13 cellular contexts compared by ENCODE assay signal in the genomic region with DNA sequence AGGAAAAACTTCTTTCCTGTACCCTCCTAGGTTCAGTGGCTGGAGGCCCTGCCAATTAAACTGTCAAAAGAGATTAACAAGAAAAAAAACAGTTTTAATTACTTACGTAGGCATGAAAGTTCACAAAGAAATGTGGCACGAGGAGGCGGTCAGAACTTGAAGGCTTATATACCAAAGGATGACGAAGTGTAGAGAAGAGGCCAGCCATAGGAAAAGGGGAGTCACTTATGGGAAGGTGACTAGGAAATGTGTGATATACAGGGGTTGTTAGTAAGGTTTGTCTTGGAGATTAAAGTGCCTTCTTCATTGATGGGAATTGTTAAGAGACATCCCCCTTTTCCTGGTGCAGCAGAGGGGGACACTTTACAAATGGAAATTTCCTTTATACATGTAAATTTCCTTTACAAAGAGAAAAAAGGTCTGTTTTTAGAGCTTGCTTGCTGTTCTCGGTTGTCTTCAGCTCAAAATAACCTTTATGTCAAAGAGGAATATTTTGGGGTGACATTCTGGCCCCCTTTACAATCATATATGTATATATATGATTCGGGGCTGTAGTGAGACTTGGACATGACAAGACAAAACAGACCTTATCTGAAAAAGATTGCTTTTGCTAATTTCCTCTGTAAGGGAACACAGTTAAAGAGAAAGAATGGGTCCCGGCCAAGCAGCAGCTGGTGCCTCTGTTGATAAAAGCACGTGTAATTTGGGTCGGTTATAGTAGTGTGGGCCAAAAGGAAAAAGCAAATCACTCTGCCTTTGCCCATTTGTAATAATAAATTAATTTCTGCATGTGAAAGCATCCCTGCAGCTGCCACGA. TPM values are rescaled to one million over a fixed set of nuclear protein-coding genes. Genes with fewer than 3 reads are reported as not detected.
DNase-seq lines count a peak whose midpoint lies in the region; ATAC-seq, FAIRE-seq and TF ChIP-seq lines count a peak whose summit lies in the region.
"Had no signal": no experiment of that assay in that cellular context is flagged by ENCODE, and none has a peak within 500 bp of the region (broad histone marks: within the 10 kb centered on the region; RNA-seq: fewer than 3 reads in every experiment).

No MANE protein-coding gene starts in this region.

- H3K36me3 ChIP-seq in breast epithelium (no peaks in the 10 kb centered on the region), kidney (ENCODE audit: control insufficient read depth in 1 of 2, insufficient read depth in 2 of 2, low read length in 2 of 2) (no peaks in the 10 kb centered on the region), thoracic aorta (no peaks in the 10 kb centered on the region)

- H3K36me3 Mint-ChIP-seq in activated naive CD4-positive, alpha-beta T cell treated with anti-CD3 and anti-CD28 coated beads, Interleukin-2, amount 10 ng/mL, durations not matched to agents 7 days and 5 days = peaks cover 12% of the 10 kb centered on the region

- intact Hi-C loops in breast epithelium (cut with DNase I; ENCODE audit: low total_unique reads) = no loop called here
- intact Hi-C loops in kidney (cut with DNase I) = no loop called here
- intact Hi-C loops in sciatic nerve (cut with DNase I) = no loop called here

- CTCF ChIA-PET in activated naive CD4-positive, alpha-beta T cell treated with anti-CD3 and anti-CD28 coated beads, Interleukin-2, amount 10 ng/mL, durations not matched to agents 7 days and 5 days (lab: Charles Lee) = interaction anchor here (0.8 kb wide), 1 partner anchor 9 kb away, joined by 4 read pairs; no protein-coding TSS in a partner anchor

- TF ChIP-seq CTCF in breast epithelium (IDR thresholded peaks at IDR 0.05) (no peak), kidney (IDR thresholded peaks at IDR 0.05; ENCODE audit: borderline replicate concordance, extremely low read depth, insufficient read depth) (no peak), thoracic aorta (IDR thresholded peaks at IDR 0.05) (no peak)

- peak overlapping the region; percentile 37 to 69 for H3K9ac ChIP-seq in kidney (ENCODE audit: low read length in 2 of 2)

- H3K27me3 Mint-ChIP-seq in activated naive CD4-positive, alpha-beta T cell treated with anti-CD3 and anti-CD28 coated beads, Interleukin-2, amount 10 ng/mL, durations not matched to agents 7 days and 5 days = no peaks in the 10 kb centered on the region
- H3K27me3 Mint-ChIP-seq: activated T-helper 17 cell treated with anti-CD3 and anti-CD28 coated beads, Interleukin-2, amount 50 U/mL, for 72 hours had no signal

- H3K9me3 ChIP-seq in breast epithelium (no peaks in the 10 kb centered on the region), kidney (ENCODE audit: control insufficient read depth in 1 of 2, low read length in 2 of 2) (no peaks in the 10 kb centered on the region), thoracic aorta (no peaks in the 10 kb centered on the region)

- peaks cover 6% of the 10 kb centered on the region for H3K4me1 Mint-ChIP-seq in activated naive CD4-positive, alpha-beta T cell treated with anti-CD3 and anti-CD28 coated beads, Interleukin-2, amount 10 ng/mL, durations not matched to agents 7 days and 5 days
- H3K4me1 Mint-ChIP-seq: activated T-helper 17 cell treated with anti-CD3 and anti-CD28 coated beads, Interleukin-2, amount 50 U/mL, for 72 hours had no signal

- H3K4me3 ChIP-seq in breast epithelium = no peak overlapping the region
- H3K4me3 ChIP-seq in kidney (ENCODE audit: low read length in 2 of 2) = peak overlapping the region; percentile 24 to 25
- H3K4me3 ChIP-seq in thoracic aorta = peak overlapping the region; percentile 25

- DNase-seq in NCI-H146 (lab: John Stamatoyannopoulos, UW) (peak; percentile 4), NCI-H146 treated with DMSO at 0.1 percent for 48 hours (lab: John Stamatoyannopoulos, UW; ENCODE audit: unreplicated experiment) (no peak), breast epithelium (ENCODE audit: low spot score in 2 of 2) (no peak), kidney (no peak), thoracic aorta (ENCODE audit: low spot score) (no peak), sciatic nerve (ENCODE audit: low spot score) (no peak)
- no peak for DNase-seq in activated naive CD4-positive, alpha-beta T cell treated with anti-CD3 and anti-CD28 coated beads, Interleukin-2, amount 10 ng/mL, durations not matched to agents 7 days and 5 days
- DNase-seq: 8988T, NCI-H2081 treated with DMSO at 0.1 percent for 48 hours, posterior cingulate gyrus had no signal

- FAIRE-seq in kidney (lab: Jason Lieb, UNC) = no peak

- ATAC-seq in thoracic aorta (ENCODE audit: insufficient number of reproducible peaks, low FRiP score, low read depth) = no peak
- ATAC-seq in GM21381 (IDR thresholded peaks at IDR 0.05; ENCODE audit: unreplicated experiment) = no peak
- ATAC-seq in sciatic nerve = no peak
- ATAC-seq: activated T-helper 17 cell treated with anti-CD3 and anti-CD28 coated beads, Interleukin-2, amount 50 U/mL, for 72 hours had no signal

- H3K4me3 Mint-ChIP-seq in activated naive CD4-positive, alpha-beta T cell treated with anti-CD3 and anti-CD28 coated beads, Interleukin-2, amount 10 ng/mL, durations not matched to agents 7 days and 5 days = no peak overlapping the region
- H3K4me3 Mint-ChIP-seq: activated T-helper 17 cell treated with anti-CD3 and anti-CD28 coated beads, Interleukin-2, amount 50 U/mL, for 72 hours; T-helper 1 cell treated with Interleukin-12 subunit alpha and Interleukin-12 subunit beta and Interleukin-4 antibody, amounts not matched to agents 30 μg/mL and 1 μg/mL, for 36 hours had no signal

- H3K27ac ChIP-seq in breast epithelium (peak overlapping the region; percentile 31 to 49), kidney (ENCODE audit: low read depth in 2 of 2, low read length in 2 of 2) (peak overlapping the region; percentile 84 to 89), thoracic aorta (peak overlapping the region; percentile 49 to 67)

- H3K4me1 ChIP-seq in breast epithelium (peaks cover 0 to 4% of the 10 kb centered on the region in 2 donors), kidney (ENCODE audit: control insufficient read depth in 1 of 2, insufficient read depth in 1 of 2, low read depth in 1 of 2, low read length in 2 of 2) (peaks cover 35 to 77% of the 10 kb centered on the region in 2 donors), thoracic aorta (ENCODE audit: control insufficient read depth in 1 of 2, low read depth in 2 of 2) (peaks cover 50 to 58% of the 10 kb centered on the region in 2 donors)

- H3K27me3 ChIP-seq in breast epithelium = no peaks in the 10 kb centered on the region
- H3K27me3 ChIP-seq in thoracic aorta (replicated peaks; ENCODE audit: insufficient read depth) = no peaks in the 10 kb centered on the region

- H3K9me3 Mint-ChIP-seq in activated naive CD4-positive, alpha-beta T cell treated with anti-CD3 and anti-CD28 coated beads, Interleukin-2, amount 10 ng/mL, durations not matched to agents 7 days and 5 days = no peaks in the 10 kb centered on the region
- H3K9me3 Mint-ChIP-seq: activated T-helper 17 cell treated with anti-CD3 and anti-CD28 coated beads, Interleukin-2, amount 50 U/mL, for 72 hours; T-helper 1 cell treated with Interleukin-12 subunit alpha and Interleukin-12 subunit beta and Interleukin-4 antibody, amounts not matched to agents 30 μg/mL and 1 μg/mL, for 36 hours had no signal

- TF ChIP-seq POLR2A in breast epithelium (IDR thresholded peaks at IDR 0.05) = no peak

- H3K27ac Mint-ChIP-seq in activated naive CD4-positive, alpha-beta T cell treated with anti-CD3 and anti-CD28 coated beads, Interleukin-2, amount 10 ng/mL, durations not matched to agents 7 days and 5 days = no peak overlapping the region
- H3K27ac Mint-ChIP-seq: activated T-helper 17 cell treated with anti-CD3 and anti-CD28 coated beads, Interleukin-2, amount 50 U/mL, for 72 hours; T-helper 1 cell treated with Interleukin-12 subunit alpha and Interleukin-12 subunit beta and Interleukin-4 antibody, amounts not matched to agents 30 μg/mL and 1 μg/mL, for 36 hours had no signal

RNA-seq across cellular contexts. Expression of a gene that starts 38.6 kb away (rescaled TPM):
- 100 to 1,000 TPM in 2 of 3 donors, 10 to 100 TPM in 1; 81.4 to 308 (median 303) TPM for total RNA-seq in breast epithelium
- 461 TPM for total RNA-seq in kidney
- 65.9 TPM for polyA plus RNA-seq in kidney (ENCODE audit: insufficient read depth, low read depth, low replicate concordance)
- total RNA-seq in thoracic aorta = 100 to 1,000 TPM; 125 to 256 TPM
- 172 TPM for total RNA-seq in sciatic nerve

Comparison
In these comparisons a context has a peak if more than half of its experiments do, and no peak if none do; other contexts are left out.
1. H3K4me3 ChIP-seq: peak in kidney (2 of 2) and thoracic aorta (single experiment); none in breast epithelium (0 of 3).
2. Peak in every context shown above with its lines, with median percentiles within 50 percentile points of each other: H3K27ac ChIP-seq.